ENCODE assay signal across 14 cellular contexts in the genomic region with DNA sequence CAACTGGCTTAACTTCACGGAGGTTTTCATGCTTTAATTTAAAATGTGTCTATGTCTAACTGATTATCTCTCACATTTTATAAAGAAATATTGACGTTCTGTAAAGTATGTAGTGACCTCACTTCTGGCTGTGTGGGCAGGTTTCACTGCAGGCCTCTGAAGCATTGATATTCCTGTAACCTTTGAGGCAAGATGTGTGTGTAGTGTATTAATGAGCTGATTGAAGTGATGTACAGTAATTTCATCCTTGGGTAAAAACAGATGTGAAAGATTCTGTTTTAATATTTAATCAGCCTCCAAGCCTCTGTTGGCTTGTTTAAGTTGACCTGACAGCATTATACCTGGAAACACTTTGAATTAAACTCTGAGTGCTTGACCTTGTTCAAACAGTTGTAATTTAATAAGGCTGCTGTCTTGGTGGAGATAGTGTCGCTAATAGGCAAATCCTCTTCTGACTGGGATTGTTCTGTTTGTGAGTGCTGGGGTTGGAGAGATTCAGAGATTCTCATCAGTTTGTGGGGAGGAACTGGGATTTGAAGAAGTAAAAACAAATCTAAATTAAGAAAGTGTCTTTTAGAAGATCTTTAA.
A peak's percentile ranks its signal among the peaks of the same experiment; 100 is the strongest.
DNase-seq lines count a peak whose midpoint lies in the region; ATAC-seq and TF ChIP-seq lines count a peak whose summit lies in the region.
"Had no signal": no experiment of that assay in that cellular context is flagged by ENCODE, and none has a peak within 500 bp of the region (broad histone marks: within the 10 kb centered on the region; RNA-seq: fewer than 3 reads in every experiment).

No MANE protein-coding gene starts in this region.

- H3K36me3 Mint-ChIP-seq in CD8-positive, alpha-beta T cell: peaks cover 2% of the 10 kb centered on the region

- peak overlapping the region; percentile 1 for H3K27ac Mint-ChIP-seq in CD8-positive, alpha-beta T cell

- H3K4me1 Mint-ChIP-seq in CD8-positive, alpha-beta T cell (ENCODE audit: low read depth): peaks cover 84% of the 10 kb centered on the region

- H3K9me3 Mint-ChIP-seq in CD8-positive, alpha-beta T cell: no peaks in the 10 kb centered on the region

- H3K4me3 Mint-ChIP-seq in CD8-positive, alpha-beta T cell: no peak overlapping the region

- H3K4me1 ChIP-seq in CD8-positive, alpha-beta T cell (ENCODE audit: insufficient read depth, low read length): peaks cover 39% of the 10 kb centered on the region
- H3K4me1 ChIP-seq: ascending aorta had no signal

- no peaks in the 10 kb centered on the region for H3K9me3 ChIP-seq in CD8-positive, alpha-beta T cell (ENCODE audit: low read length)
- H3K9me3 ChIP-seq: ascending aorta, suprapubic skin had no signal

- no peak for TF ChIP-seq CTCF in CD8-positive, alpha-beta T cell (IDR thresholded peaks at IDR 0.05)
- no peak for TF ChIP-seq CTCF in GM20000 (IDR thresholded peaks at IDR 0.05; ENCODE audit: extremely low read depth, missing control alignments)

- DNase-seq in CD8-positive, alpha-beta T cell: no peak
- DNase-seq in GM20000 (ENCODE audit: low spot score): peak; percentile 23
- DNase-seq in SK-N-DZ (ENCODE audit: low spot score): peak; percentile 72
- peak; percentile 52 for DNase-seq in left kidney (ENCODE audit: low read depth, low spot score)
- no peak for DNase-seq in T-helper 1 cell
- no peak for DNase-seq in activated effector memory CD4-positive, alpha-beta T cell treated with Interleukin-2 at 50 U/mL for 16 hours
- DNase-seq in stimulated activated naive CD4-positive, alpha-beta T cell (lab: John Stamatoyannopoulos, UW): no peak
- DNase-seq: dermis blood vessel endothelial cell; NCI-H2107; stimulated activated CD4-positive, alpha-beta T cell treated with anti-CD3 and anti-CD28 coated beads, Interleukin-12 subunit alpha, Interleukin-12 subunit beta, amount 100 ng/mL, for 4 hours; WERI-Rb-1 had no signal

- CTCF ChIA-PET in CD8-positive, alpha-beta T cell (lab: Charles Lee): interaction anchor here (1.0 kb wide), 1 partner anchor 12 kb away, joined by 3 read pairs; no protein-coding TSS in a partner anchor

- POLR2A ChIA-PET in CD8-positive, alpha-beta T cell (lab: Charles Lee): interaction anchor here (1.0 kb wide), 1 partner anchor 75 kb away, joined by 3 read pairs; no protein-coding TSS in a partner anchor

- intact Hi-C loops in CD8-positive, alpha-beta T cell (cut with DNase I, micrococcal nuclease): no loop called here

- no peak overlapping the region for H3K4me3 ChIP-seq in CD8-positive, alpha-beta T cell (ENCODE audit: low read depth, low read length)
- H3K4me3 ChIP-seq: ascending aorta, BLaER1, suprapubic skin had no signal

- H3K27ac ChIP-seq in CD8-positive, alpha-beta T cell (ENCODE audit: low read depth, low read length): no peak overlapping the region
- H3K27ac ChIP-seq: ascending aorta, BLaER1, suprapubic skin, WERI-Rb-1 had no signal

- no peak for ATAC-seq in CD8-positive, alpha-beta T cell

- H3K36me3 ChIP-seq in CD8-positive, alpha-beta T cell (ENCODE audit: insufficient read depth, low read length): no peaks in the 10 kb centered on the region
- H3K36me3 ChIP-seq: ascending aorta, suprapubic skin, WERI-Rb-1 had no signal

- no peaks in the 10 kb centered on the region for H3K27me3 Mint-ChIP-seq in CD8-positive, alpha-beta T cell (ENCODE audit: low read depth)

- H3K27me3 ChIP-seq in CD8-positive, alpha-beta T cell (ENCODE audit: insufficient read depth, low read length): no peaks in the 10 kb centered on the region
- H3K27me3 ChIP-seq: ascending aorta, BLaER1, suprapubic skin had no signal

Comparison
In these comparisons a context has a peak if more than half of its experiments do, and no peak if none do; other contexts are left out.
1. DNase-seq: peak in GM20000 (single experiment), SK-N-DZ (single experiment) and left kidney (single experiment); none in CD8-positive, alpha-beta T cell (0 of 7), T-helper 1 cell (0 of 5), activated effector memory CD4-positive, alpha-beta T cell treated with Interleukin-2 at 50 U/mL for 16 hours (single experiment) and stimulated activated naive CD4-positive, alpha-beta T cell (0 of 6).